ENCODE assay signal across 1 cellular context in genomic region chr1:207633226-207633625, GRCh38.
TF ChIP-seq lines count a peak whose summit lies in the region.

No MANE protein-coding gene starts in this region.

TF ChIP-seq in IMR-90, 13 proteins besides CTCF, POLR2A, EP300 and RAD21:
- no peak for TF ChIP-seq USF2 (IDR thresholded peaks at IDR 0.05; ENCODE audit: low read depth, low read length)
- TF ChIP-seq FOS (IDR thresholded peaks at IDR 0.05; ENCODE audit: low read depth, low read length) = no peak
- TF ChIP-seq MXI1 (IDR thresholded peaks at IDR 0.05; ENCODE audit: borderline replicate concordance, low read depth, low read length) = no peak
- TF ChIP-seq CEBPB (IDR thresholded peaks at IDR 0.05; ENCODE audit: low read depth, low read length) = peak; percentile 78
TF ChIP-seq in IMR-90: peak in this region for 1.
